In the genomic region with DNA sequence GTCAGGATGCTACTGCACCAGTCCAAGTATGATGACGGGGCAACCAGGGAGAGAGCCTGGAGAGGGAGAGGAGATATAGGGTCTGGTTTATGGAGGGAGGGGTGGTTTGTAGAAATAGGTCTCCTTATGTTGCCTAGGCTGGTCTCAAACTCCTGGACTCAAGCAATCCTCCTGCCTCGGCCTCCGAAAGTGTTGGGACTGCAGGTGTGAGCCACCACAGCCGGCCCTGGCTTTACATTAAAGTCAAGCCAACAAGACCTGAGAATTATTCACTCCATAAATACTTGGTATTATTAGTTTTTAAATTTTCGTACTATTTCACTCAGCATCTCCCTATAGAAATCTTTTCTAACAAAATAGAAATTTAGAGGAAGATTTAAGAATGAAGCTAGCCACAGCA, we compare ENCODE assay signal across 17 cellular contexts.
DNase-seq lines count a peak whose midpoint lies in the region; ATAC-seq and TF ChIP-seq lines count a peak whose summit lies in the region.
"Had no signal": no experiment of that assay in that cellular context is flagged by ENCODE, and none has a peak within 500 bp of the region (broad histone marks: within the 10 kb centered on the region; RNA-seq: fewer than 3 reads in every experiment).

No MANE protein-coding gene starts in this region.

- TF ChIP-seq EP300 in sigmoid colon (IDR thresholded peaks at IDR 0.05): no peak

- no peak for ATAC-seq in Right ventricle myocardium superior (ENCODE audit: poor library complexity)
- no peak for ATAC-seq in left colon
- ATAC-seq: CD8-positive, alpha-beta T cell had no signal

- H3K27ac ChIP-seq in sigmoid colon (no peak overlapping the region), vagina (peak overlapping the region; percentile 20)
- H3K27ac ChIP-seq: 22Rv1, BLaER1, C4-2B had no signal

- TF ChIP-seq CTCF in sigmoid colon (IDR thresholded peaks at IDR 0.05) (no peak), vagina (IDR thresholded peaks at IDR 0.05) (no peak)

- WGBS in sigmoid colon, 2 donors: 82 to 86% methylated on average over 5 of the region's 5 CpGs

- H3K27me3 ChIP-seq in sigmoid colon (no peaks in the 10 kb centered on the region), vagina (no peaks in the 10 kb centered on the region)
- H3K27me3 ChIP-seq: BLaER1 had no signal

- no peaks in the 10 kb centered on the region for H3K9me3 ChIP-seq in sigmoid colon
- H3K9me3 ChIP-seq in vagina: no peaks in the 10 kb centered on the region
- H3K9me3 ChIP-seq: BLaER1, Caco-2, HAP-1 had no signal

- H3K4me3 ChIP-seq in sigmoid colon: no peak overlapping the region
- no peak overlapping the region for H3K4me3 ChIP-seq in vagina
- H3K4me3 ChIP-seq: BLaER1, HAP-1 had no signal

- H3K36me3 ChIP-seq in sigmoid colon (no peaks in the 10 kb centered on the region), vagina (no peaks in the 10 kb centered on the region)
- H3K36me3 ChIP-seq: BLaER1, HAP-1 had no signal

- DNase-seq in cardiac septum (ENCODE audit: low spot score): peak; percentile 27
- no peak for DNase-seq in Right ventricle myocardium superior
- peak; percentile 52 for DNase-seq in sigmoid colon
- no peak for DNase-seq in vagina (ENCODE audit: extremely low spot score in 2 of 2)
- no peak for DNase-seq in left colon
- no peak for DNase-seq in NCI-H446 treated with DMSO at 0.1 percent for 48 hours (lab: John Stamatoyannopoulos, UW)
- DNase-seq: Caco-2; CD4-positive, CD25-positive, alpha-beta regulatory T cell; CD8-positive, alpha-beta T cell; DMS153; DND-41; GOT3; HFFc6 had no signal

- TF ChIP-seq POLR2A in sigmoid colon (IDR thresholded peaks at IDR 0.05): no peak
- TF ChIP-seq POLR2A in vagina (IDR thresholded peaks at IDR 0.05): no peak

- intact Hi-C loops in cardiac septum (cut with DNase I) (no loop called here), Right ventricle myocardium superior (cut with DNase I) (no loop called here), sigmoid colon (cut with DNase I) (loop anchor here (5.0 kb wide), 1 partner anchor 41 kb away; no protein-coding TSS in a partner anchor), vagina (cut with DNase I) (no loop called here), left colon (cut with DNase I, micrococcal nuclease) (no loop called here)

- H3K4me1 ChIP-seq in sigmoid colon (peaks cover 0 to 24% (median 18%) of the 10 kb centered on the region in 4 donors), vagina (no peaks in the 10 kb centered on the region)
- H3K4me1 ChIP-seq: BLaER1, Caco-2, HAP-1 had no signal

Comparison
In these comparisons a context has a peak if more than half of its experiments do, and no peak if none do; other contexts are left out.
1. DNase-seq: peak in cardiac septum (single experiment) and sigmoid colon (single experiment); none in Right ventricle myocardium superior (single experiment), vagina (0 of 2), left colon (0 of 2) and NCI-H446 treated with DMSO at 0.1 percent for 48 hours (single experiment).